Comparison of ENCODE assay signal across 8 cellular contexts in the genomic region with DNA sequence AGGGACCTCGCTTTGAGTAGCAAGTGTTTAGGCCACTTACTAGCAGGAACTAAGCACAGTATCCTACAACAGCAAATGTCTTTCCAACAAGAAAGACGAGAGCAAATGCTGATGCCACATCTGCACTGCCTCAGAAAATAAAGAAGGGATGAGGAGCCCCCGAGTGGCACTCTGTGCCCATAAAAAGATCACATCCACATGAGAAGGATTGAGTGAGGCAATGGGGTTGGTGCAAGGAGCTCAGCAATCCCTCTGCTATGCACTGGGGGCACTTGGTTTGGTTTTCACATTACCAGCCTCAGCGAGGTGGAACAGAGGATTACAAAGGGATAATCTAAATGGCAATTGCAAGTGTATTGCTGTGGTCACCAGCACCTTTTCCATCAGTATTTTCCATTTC.
DNase-seq lines count a peak whose midpoint lies in the region; ATAC-seq, FAIRE-seq and TF ChIP-seq lines count a peak whose summit lies in the region.

No MANE protein-coding gene starts in this region.

- no peaks in the 10 kb centered on the region for H3K4me1 ChIP-seq in upper lobe of left lung

- no peaks in the 10 kb centered on the region for H3K27me3 ChIP-seq in upper lobe of left lung

- peak; percentile 62 for ATAC-seq in stimulated activated naive CD8-positive, alpha-beta T cell treated with anti-CD3 and anti-CD28 coated beads, Interleukin-15, amount 100 ng/mL, for 72 hours
- no peak for ATAC-seq in stimulated activated naive CD8-positive, alpha-beta T cell treated with anti-CD3 and anti-CD28 coated beads, Interleukin-15, Interleukin-2, amounts not matched to agents 100 U/mL and 50 U/mL, for 24 hours
- no peak for ATAC-seq in upper lobe of left lung (ENCODE audit: low FRiP score in 2 of 2)

- H3K27me3 Mint-ChIP-seq in stimulated activated naive CD8-positive, alpha-beta T cell treated with anti-CD3 and anti-CD28 coated beads, Interleukin-15, amount 100 ng/mL, for 72 hours, result no peaks in the 10 kb centered on the region

- H3K9me3 Mint-ChIP-seq in stimulated activated naive CD8-positive, alpha-beta T cell treated with anti-CD3 and anti-CD28 coated beads, Interleukin-15, amount 100 ng/mL, for 72 hours, result peaks cover 4 to 16% of the 10 kb centered on the region in 2 donors

- DNase-seq in stimulated activated naive CD8-positive, alpha-beta T cell treated with anti-CD3 and anti-CD28 coated beads, Interleukin-15, amount 100 ng/mL, for 72 hours, result no peak
- DNase-seq in stimulated activated naive CD8-positive, alpha-beta T cell treated with anti-CD3 and anti-CD28 coated beads, Interleukin-15, Interleukin-2, amounts not matched to agents 100 U/mL and 50 U/mL, for 24 hours, result no peak
- peak; percentile 72 for DNase-seq in MV-4-11 (lab: John Stamatoyannopoulos, UW)
- DNase-seq in dedifferentiated amniotic fluid mesenchymal stem cell (ENCODE audit: extremely low spot score), result peak; percentile 80
- DNase-seq in RCC 7860 (ENCODE audit: low spot score), result no peak
- no peak for DNase-seq in NCI-H2171 treated with DMSO at 0.1 percent for 48 hours (lab: John Stamatoyannopoulos, UW)
- no peak for DNase-seq in stimulated activated CD4-positive, alpha-beta T cell treated with anti-CD3 and anti-CD28 coated beads, Interleukin-4, amount 100 ng/mL, for 4 hours
- DNase-seq in upper lobe of left lung, result no peak

- no peak for TF ChIP-seq EP300 in upper lobe of left lung (IDR thresholded peaks at IDR 0.05)

- H3K4me3 ChIP-seq in upper lobe of left lung, result no peak overlapping the region

- H3K4me1 Mint-ChIP-seq in stimulated activated naive CD8-positive, alpha-beta T cell treated with anti-CD3 and anti-CD28 coated beads, Interleukin-15, amount 100 ng/mL, for 72 hours, result no peaks in the 10 kb centered on the region

- H3K36me3 ChIP-seq in upper lobe of left lung, result no peaks in the 10 kb centered on the region

- TF ChIP-seq POLR2A in upper lobe of left lung (IDR thresholded peaks at IDR 0.05), result no peak

- peaks cover 0 to 10% (median 2%) of the 10 kb centered on the region in 4 donors for H3K9me3 ChIP-seq in upper lobe of left lung

- FAIRE-seq in RCC 7860 (lab: Jason Lieb, UNC), result no peak

- H3K4me3 Mint-ChIP-seq in stimulated activated naive CD8-positive, alpha-beta T cell treated with anti-CD3 and anti-CD28 coated beads, Interleukin-15, amount 100 ng/mL, for 72 hours, result no peak overlapping the region

- H3K27ac Mint-ChIP-seq in stimulated activated naive CD8-positive, alpha-beta T cell treated with anti-CD3 and anti-CD28 coated beads, Interleukin-15, amount 100 ng/mL, for 72 hours, result no peak overlapping the region

- no peak overlapping the region for H3K27ac ChIP-seq in upper lobe of left lung

- TF ChIP-seq CTCF in upper lobe of left lung (IDR thresholded peaks at IDR 0.05), result no peak

- 40 to 62% methylated on average over 4 of the region's 4 CpGs for WGBS in upper lobe of left lung, 2 donors

Comparison
In these comparisons a context has a peak if more than half of its experiments do, and no peak if none do; other contexts are left out.
1. DNase-seq: peak in MV-4-11 (single experiment) and dedifferentiated amniotic fluid mesenchymal stem cell (single experiment); none in stimulated activated naive CD8-positive, alpha-beta T cell treated with anti-CD3 and anti-CD28 coated beads, Interleukin-15, amount 100 ng/mL, for 72 hours (0 of 2), stimulated activated naive CD8-positive, alpha-beta T cell treated with anti-CD3 and anti-CD28 coated beads, Interleukin-15, Interleukin-2, amounts not matched to agents 100 U/mL and 50 U/mL, for 24 hours (single experiment), RCC 7860 (single experiment), NCI-H2171 treated with DMSO at 0.1 percent for 48 hours (single experiment), stimulated activated CD4-positive, alpha-beta T cell treated with anti-CD3 and anti-CD28 coated beads, Interleukin-4, amount 100 ng/mL, for 4 hours (0 of 2) and upper lobe of left lung (0 of 2).